12 cellular contexts compared by ENCODE assay signal in genomic region chr7:5903002-5903401, GRCh38. TPM values are rescaled to one million over a fixed set of nuclear protein-coding genes. Genes with fewer than 3 reads are reported as not detected.
"Had no signal": no experiment of that assay in that cellular context is flagged by ENCODE, and none has a peak within 500 bp of the region (broad histone marks: within the 10 kb centered on the region; RNA-seq: fewer than 3 reads in every experiment).

No MANE protein-coding gene starts in this region.

RNA-seq across cellular contexts. Expression of gene OCM, which starts 22.4 kb away (rescaled TPM):
- total RNA-seq: stomach, subcutaneous adipose tissue, suprapubic skin, temporal lobe, thoracic aorta, thyroid gland, tibial nerve, transverse colon, upper lobe of left lung, upper lobe of right lung, urinary bladder, vagina had no signal
- polyA plus RNA-seq: urinary bladder had no signal
